In genomic region chr22:27303718-27304117, GRCh38 we compare ENCODE assay signal across 19 cellular contexts.
DNase-seq lines count a peak whose midpoint lies in the region; ATAC-seq and TF ChIP-seq lines count a peak whose summit lies in the region.
"Had no signal": no experiment of that assay in that cellular context is flagged by ENCODE, and none has a peak within 500 bp of the region (broad histone marks: within the 10 kb centered on the region; RNA-seq: fewer than 3 reads in every experiment).

No MANE protein-coding gene starts in this region.

- no peak for ATAC-seq in activated T-cell treated with anti-CD3 and anti-CD28 coated beads, Interleukin-2, amount 50 U/mL, for 72 hours (replicated peaks in 1 of 2)
- ATAC-seq: CD8-positive, alpha-beta T cell; HCT116 had no signal

- H3K27me3 ChIP-seq in H9 (ENCODE audit: insufficient read depth, low read length) (no peaks in the 10 kb centered on the region), neuronal stem cell (ENCODE audit: control insufficient read depth in 3 of 3, insufficient read depth in 3 of 3, low read depth in 1 of 3, low read length in 3 of 3) (no peaks in the 10 kb centered on the region)
- H3K27me3 ChIP-seq: BLaER1 had no signal

- H3K36me3 Mint-ChIP-seq in H9 (ENCODE audit: insufficient read depth in 1 of 3, low read depth in 3 of 3) (peaks cover 0 to under 1% (median 0%) of the 10 kb centered on the region in 3 experiments; a peak in 3 of 7 replicates), brain (no peaks in the 10 kb centered on the region), glutamatergic neuron (ENCODE audit: unreplicated experiment) (no peaks in the 10 kb centered on the region)
- H3K36me3 Mint-ChIP-seq in activated T-cell treated with anti-CD3 and anti-CD28 coated beads, Interleukin-2, amount 50 U/mL, for 72 hours (ENCODE audit: insufficient read depth in 2 of 2): no peaks in the 10 kb centered on the region
- H3K36me3 Mint-ChIP-seq: CD4-positive, CD25-positive, alpha-beta regulatory T cell; CD8-positive, alpha-beta T cell had no signal

- H3K9ac ChIP-seq in H9 (ENCODE audit: extremely low read depth, insufficient read length, low read length): no peak overlapping the region
- H3K9ac ChIP-seq in neuronal stem cell (ENCODE audit: low read depth, low read length, poor library complexity): peak overlapping the region; percentile 63
- H3K9ac ChIP-seq: BLaER1 had no signal

- no peak overlapping the region for H4K5ac ChIP-seq in H9 (ENCODE audit: insufficient read length, low read depth, low read length)

- H3K4me1 Mint-ChIP-seq in H9: peaks cover 9 to 17% of the 10 kb centered on the region in 2 experiments
- peaks cover 19% of the 10 kb centered on the region for H3K4me1 Mint-ChIP-seq in brain
- peaks cover 4% of the 10 kb centered on the region for H3K4me1 Mint-ChIP-seq in activated T-cell treated with anti-CD3 and anti-CD28 coated beads, Interleukin-2, amount 50 U/mL, for 72 hours (ENCODE audit: low read depth)
- H3K4me1 Mint-ChIP-seq in glutamatergic neuron (ENCODE audit: low read depth, unreplicated experiment): no peaks in the 10 kb centered on the region
- H3K4me1 Mint-ChIP-seq: B cell had no signal

- H2AK5ac ChIP-seq in H9 (ENCODE audit: insufficient read length, low read length) (no peak overlapping the region), neuronal stem cell (ENCODE audit: low read depth, low read length) (peak overlapping the region; percentile 28)

- peaks cover 13% of the 10 kb centered on the region for H3K27me3 Mint-ChIP-seq in H9 (ENCODE audit: low read depth)
- H3K27me3 Mint-ChIP-seq in brain: peaks cover 15% of the 10 kb centered on the region
- peaks cover 6% of the 10 kb centered on the region for H3K27me3 Mint-ChIP-seq in activated T-cell treated with anti-CD3 and anti-CD28 coated beads, Interleukin-2, amount 50 U/mL, for 72 hours (ENCODE audit: low read depth)
- peaks cover 6% of the 10 kb centered on the region for H3K27me3 Mint-ChIP-seq in glutamatergic neuron (ENCODE audit: unreplicated experiment)

- no peaks in the 10 kb centered on the region for H3K79me1 ChIP-seq in H9 (ENCODE audit: insufficient read depth, low read depth, low read length, poor library complexity, severe bottlenecking)
- H3K79me1 ChIP-seq in neuronal stem cell (ENCODE audit: low read depth, low read length): no peaks in the 10 kb centered on the region

- no peak overlapping the region for H2BK20ac ChIP-seq in H9 (ENCODE audit: low read depth, low read length, poor library complexity, severe bottlenecking)

- H2BK120ac ChIP-seq in H9 (ENCODE audit: low read depth, low read length, poor library complexity, severe bottlenecking) (no peak overlapping the region), neuronal stem cell (ENCODE audit: low read depth, low read length) (no peak overlapping the region)

- no peak overlapping the region for H3K4me3 ChIP-seq in neuronal stem cell (ENCODE audit: low read length in 2 of 2)
- H3K4me3 ChIP-seq: BLaER1 had no signal

- H3K18ac ChIP-seq in H9 (ENCODE audit: insufficient read length, low read depth, low read length): no peak overlapping the region
- H3K18ac ChIP-seq in neuronal stem cell (ENCODE audit: low read length): no peak overlapping the region

- H3K4ac ChIP-seq in H9 (ENCODE audit: low read depth, low read length): no peak overlapping the region
- H3K4ac ChIP-seq in neuronal stem cell (ENCODE audit: low read length): no peak overlapping the region

- TF ChIP-seq CTCF in H9 (conservative IDR thresholded peaks at IDR 0.05) (no peak), brain (conservative IDR thresholded peaks at IDR 0.05) (no peak), glutamatergic neuron (IDR thresholded peaks at IDR 0.05; ENCODE audit: partially characterized antibody, unreplicated experiment) (no peak)

- H3K9me3 Mint-ChIP-seq in H9 (peaks cover 0 to under 1% of the 10 kb centered on the region in 2 experiments; a peak in 1 of 5 replicates), brain (peaks cover 0 to 14% (median 6%) of the 10 kb centered on the region in 5 experiments), glutamatergic neuron (ENCODE audit: unreplicated experiment) (peaks cover 1% of the 10 kb centered on the region)
- H3K9me3 Mint-ChIP-seq in activated T-cell treated with anti-CD3 and anti-CD28 coated beads, Interleukin-2, amount 50 U/mL, for 72 hours: peaks cover 0 to 5% of the 10 kb centered on the region in 2 donors
- H3K9me3 Mint-ChIP-seq: HFFc6 had no signal

- H2AFZ ChIP-seq in H9 (ENCODE audit: low read length): no peak overlapping the region
- no peak overlapping the region for H2AFZ ChIP-seq in neuronal stem cell (ENCODE audit: low read length)

- H2BK12ac ChIP-seq in H9 (ENCODE audit: insufficient read length, low read depth, low read length) (no peak overlapping the region), neuronal stem cell (ENCODE audit: low read length) (peak overlapping the region; percentile 86)

- H2BK15ac ChIP-seq in H9 (ENCODE audit: low read depth, low read length) (no peak overlapping the region), neuronal stem cell (ENCODE audit: low read length) (no peak overlapping the region)

- H3K23ac ChIP-seq in H9 (ENCODE audit: insufficient read length, low read depth, low read length): no peak overlapping the region
- H3K23ac ChIP-seq in neuronal stem cell (ENCODE audit: low read depth, low read length, poor library complexity): no peak overlapping the region

- H3K23me2 ChIP-seq in H9 (ENCODE audit: insufficient read length, low read depth, low read length, poor library complexity, severe bottlenecking): peaks cover 2% of the 10 kb centered on the region

- DNase-seq in H9: no peak
- no peak for DNase-seq in neuronal stem cell (ENCODE audit: low spot score)
- no peak for DNase-seq in OCI-M1 (lab: John Stamatoyannopoulos, UW)
- no peak for DNase-seq in activated T-cell treated with anti-CD3 and anti-CD28 coated beads, Interleukin-2, amount 50 U/mL, for 72 hours
- DNase-seq in glutamatergic neuron: no peak
- DNase-seq: Caco-2; CD4-positive, CD25-positive, alpha-beta regulatory T cell; CD8-positive, alpha-beta T cell; DMS153; DND-41; GOT3; H7; HFFc6 had no signal

- H3K4me3 Mint-ChIP-seq in H9: no peak overlapping the region
- H3K4me3 Mint-ChIP-seq in brain: peak overlapping the region in 1 of 5 experiments; percentile 56
- no peak overlapping the region for H3K4me3 Mint-ChIP-seq in activated T-cell treated with anti-CD3 and anti-CD28 coated beads, Interleukin-2, amount 50 U/mL, for 72 hours
- H3K4me3 Mint-ChIP-seq in glutamatergic neuron (ENCODE audit: unreplicated experiment): no peak overlapping the region
- H3K4me3 Mint-ChIP-seq: B cell; CD4-positive, CD25-positive, alpha-beta regulatory T cell; CD8-positive, alpha-beta T cell; HFFc6 had no signal

- H3T11ph ChIP-seq in H9 (ENCODE audit: low read length): no peak overlapping the region

- no peaks in the 10 kb centered on the region; the same call in 1 of the 2 replicates for H3K4me1 ChIP-seq in H9 (ENCODE audit: insufficient read depth, low read length)
- peaks cover 6 to 14% of the 10 kb centered on the region in 2 donors for H3K4me1 ChIP-seq in neuronal stem cell (ENCODE audit: control insufficient read depth in 2 of 2, insufficient read depth in 1 of 2, low read depth in 1 of 2, low read length in 2 of 2)
- H3K4me1 ChIP-seq: Caco-2 had no signal

- H3K36me3 ChIP-seq in neuronal stem cell (replicated peaks in 1 of 2; ENCODE audit: control insufficient read depth in 2 of 2, insufficient read depth in 2 of 2, low read length in 2 of 2): no peaks in the 10 kb centered on the region
- H3K36me3 ChIP-seq: BLaER1 had no signal

- H4K91ac ChIP-seq in H9 (ENCODE audit: insufficient read length, low read depth, low read length) (no peak overlapping the region), neuronal stem cell (ENCODE audit: low read depth, low read length, poor library complexity) (no peak overlapping the region)

- H2BK5ac ChIP-seq in H9 (ENCODE audit: insufficient read length, low read length) (no peak overlapping the region), neuronal stem cell (ENCODE audit: low read length) (no peak overlapping the region)

- peak overlapping the region; percentile 62 for H3K56ac ChIP-seq in H9 (ENCODE audit: insufficient read length, low read depth, low read length)

- H4K8ac ChIP-seq in H9 (replicated peaks; ENCODE audit: insufficient read length, low read depth, low read length): peak overlapping the region; percentile 77
- H4K8ac ChIP-seq in neuronal stem cell (ENCODE audit: low read depth, low read length): no peak overlapping the region

- H3K14ac ChIP-seq in H9 (ENCODE audit: insufficient read depth, low read length): no peak overlapping the region
- H3K14ac ChIP-seq in neuronal stem cell (ENCODE audit: low read length): no peak overlapping the region

- H3K9me3 ChIP-seq in H9 (ENCODE audit: control insufficient read depth, low read depth, low read length) (no peaks in the 10 kb centered on the region), neuronal stem cell (replicated peaks in 1 of 2; ENCODE audit: control insufficient read depth in 2 of 2, insufficient read depth in 1 of 2, low read depth in 1 of 2, low read length in 2 of 2) (peaks cover 0 to 2% of the 10 kb centered on the region in 2 donors)
- H3K9me3 ChIP-seq: BLaER1, Caco-2 had no signal

- H3K27ac Mint-ChIP-seq in H9 (no peak overlapping the region), brain (peak overlapping the region in 3 of 5 experiments; percentile 45 to 90 (median 51)), glutamatergic neuron (ENCODE audit: unreplicated experiment) (no peak overlapping the region)
- no peak overlapping the region for H3K27ac Mint-ChIP-seq in activated T-cell treated with anti-CD3 and anti-CD28 coated beads, Interleukin-2, amount 50 U/mL, for 72 hours
- H3K27ac Mint-ChIP-seq: B cell; CD4-positive, CD25-positive, alpha-beta regulatory T cell; CD8-positive, alpha-beta T cell; HFFc6 had no signal

- H4K20me1 ChIP-seq in H9 (ENCODE audit: control insufficient read depth, insufficient read depth, insufficient read length): no peaks in the 10 kb centered on the region
- H4K20me1 ChIP-seq: BLaER1 had no signal

- H3K27ac ChIP-seq in H9 (ENCODE audit: insufficient read length, low read depth, low read length): no peak overlapping the region
- H3K27ac ChIP-seq in neuronal stem cell (replicated peaks; ENCODE audit: low read length): no peak overlapping the region
- H3K27ac ChIP-seq: 22Rv1, BLaER1, C4-2B had no signal

- no peak overlapping the region for H3K4me2 ChIP-seq in H9 (ENCODE audit: insufficient read depth, insufficient read length, low read length)
- no peak overlapping the region for H3K4me2 ChIP-seq in neuronal stem cell (ENCODE audit: insufficient read depth, low read length, poor library complexity, severe bottlenecking)
- H3K4me2 ChIP-seq: BLaER1 had no signal

- H3K79me2 ChIP-seq in H9 (ENCODE audit: insufficient read depth, low read length): no peaks in the 10 kb centered on the region

Comparison
In these comparisons a context has a peak if more than half of its experiments do, and no peak if none do; other contexts are left out.
1. H3K27ac Mint-ChIP-seq: peak in brain (3 of 5); none in H9 (0 of 3), activated T-cell treated with anti-CD3 and anti-CD28 coated beads, Interleukin-2, amount 50 U/mL, for 72 hours (single experiment) and glutamatergic neuron (single experiment).